In the genomic region with DNA sequence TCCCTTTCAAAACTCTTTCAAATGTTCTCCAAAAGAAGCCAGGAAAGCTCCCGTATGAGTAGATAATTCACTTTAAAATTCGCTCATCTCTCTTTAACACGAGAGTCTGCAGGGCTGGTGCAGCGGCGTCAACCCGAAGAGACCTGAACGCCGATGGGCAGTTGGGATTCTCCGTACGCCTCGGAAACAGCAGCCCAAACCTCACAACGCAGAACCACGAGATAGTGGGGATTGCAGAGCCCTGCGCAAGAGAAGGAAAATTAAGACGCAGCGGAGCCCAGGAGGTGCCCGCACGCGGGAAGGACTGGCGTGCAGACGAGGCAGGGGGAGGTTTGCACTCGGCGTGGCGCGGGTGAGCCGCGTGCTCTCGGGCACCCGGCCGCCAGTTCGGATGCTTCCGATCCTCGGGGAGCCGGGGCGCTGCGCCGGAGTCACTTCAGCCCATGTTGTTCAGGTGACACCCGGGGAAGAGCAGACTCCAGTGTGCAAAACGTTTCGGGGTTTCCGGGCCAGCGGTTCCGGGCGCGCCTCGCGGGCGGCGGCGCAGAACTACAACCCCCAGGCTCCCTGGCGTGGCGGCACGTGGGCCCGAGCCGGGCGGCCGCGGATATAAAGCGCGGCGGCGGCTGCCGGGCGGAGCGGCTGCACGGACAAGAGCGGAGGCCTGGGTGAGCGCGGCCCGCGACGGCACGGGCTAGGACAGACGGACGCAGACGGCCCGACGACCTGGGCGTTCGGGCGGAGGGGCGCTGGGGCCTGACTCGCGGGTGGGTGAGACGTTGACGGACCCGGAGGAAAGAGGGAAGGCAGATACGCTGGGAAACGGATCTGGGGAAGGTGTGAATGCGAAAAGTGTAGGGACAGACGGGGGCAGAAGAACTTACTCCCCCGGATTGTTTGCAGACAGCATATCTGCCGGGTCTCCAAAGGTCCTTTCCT, we compare ENCODE assay signal across 1 cellular context.
TF ChIP-seq lines count a peak whose summit lies in the region.

A gene with protein sequence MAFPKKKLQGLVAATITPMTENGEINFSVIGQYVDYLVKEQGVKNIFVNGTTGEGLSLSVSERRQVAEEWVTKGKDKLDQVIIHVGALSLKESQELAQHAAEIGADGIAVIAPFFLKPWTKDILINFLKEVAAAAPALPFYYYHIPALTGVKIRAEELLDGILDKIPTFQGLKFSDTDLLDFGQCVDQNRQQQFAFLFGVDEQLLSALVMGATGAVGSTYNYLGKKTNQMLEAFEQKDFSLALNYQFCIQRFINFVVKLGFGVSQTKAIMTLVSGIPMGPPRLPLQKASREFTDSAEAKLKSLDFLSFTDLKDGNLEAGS (plus strand): TSS at position 636 of the 939 bp plus-strand sequence. CDS start 4,599 bp downstream, outside the sequence.

TF ChIP-seq in HepG2, 621 proteins besides CTCF, POLR2A, EP300 and RAD21 (continued from another document and continues in another):
- TF ChIP-seq, protein P1, sequence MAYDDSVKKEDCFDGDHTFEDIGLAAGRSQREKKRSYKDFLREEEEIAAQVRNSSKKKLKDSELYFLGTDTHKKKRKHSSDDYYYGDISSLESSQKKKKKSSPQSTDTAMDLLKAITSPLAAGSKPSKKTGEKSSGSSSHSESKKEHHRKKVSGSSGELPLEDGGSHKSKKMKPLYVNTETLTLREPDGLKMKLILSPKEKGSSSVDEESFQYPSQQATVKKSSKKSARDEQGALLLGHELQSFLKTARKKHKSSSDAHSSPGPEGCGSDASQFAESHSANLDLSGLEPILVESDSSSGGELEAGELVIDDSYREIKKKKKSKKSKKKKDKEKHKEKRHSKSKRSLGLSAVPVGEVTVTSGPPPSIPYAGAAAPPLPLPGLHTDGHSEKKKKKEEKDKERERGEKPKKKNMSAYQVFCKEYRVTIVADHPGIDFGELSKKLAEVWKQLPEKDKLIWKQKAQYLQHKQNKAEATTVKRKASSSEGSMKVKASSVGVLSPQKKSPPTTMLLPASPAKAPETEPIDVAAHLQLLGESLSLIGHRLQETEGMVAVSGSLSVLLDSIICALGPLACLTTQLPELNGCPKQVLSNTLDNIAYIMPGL (CRISPR knock-in tag; IDR thresholded peaks at IDR 0.05; ENCODE audit: borderline replicate concordance in 1 of 2, low read depth in 1 of 2): no peak
- TF ChIP-seq, protein P2, sequence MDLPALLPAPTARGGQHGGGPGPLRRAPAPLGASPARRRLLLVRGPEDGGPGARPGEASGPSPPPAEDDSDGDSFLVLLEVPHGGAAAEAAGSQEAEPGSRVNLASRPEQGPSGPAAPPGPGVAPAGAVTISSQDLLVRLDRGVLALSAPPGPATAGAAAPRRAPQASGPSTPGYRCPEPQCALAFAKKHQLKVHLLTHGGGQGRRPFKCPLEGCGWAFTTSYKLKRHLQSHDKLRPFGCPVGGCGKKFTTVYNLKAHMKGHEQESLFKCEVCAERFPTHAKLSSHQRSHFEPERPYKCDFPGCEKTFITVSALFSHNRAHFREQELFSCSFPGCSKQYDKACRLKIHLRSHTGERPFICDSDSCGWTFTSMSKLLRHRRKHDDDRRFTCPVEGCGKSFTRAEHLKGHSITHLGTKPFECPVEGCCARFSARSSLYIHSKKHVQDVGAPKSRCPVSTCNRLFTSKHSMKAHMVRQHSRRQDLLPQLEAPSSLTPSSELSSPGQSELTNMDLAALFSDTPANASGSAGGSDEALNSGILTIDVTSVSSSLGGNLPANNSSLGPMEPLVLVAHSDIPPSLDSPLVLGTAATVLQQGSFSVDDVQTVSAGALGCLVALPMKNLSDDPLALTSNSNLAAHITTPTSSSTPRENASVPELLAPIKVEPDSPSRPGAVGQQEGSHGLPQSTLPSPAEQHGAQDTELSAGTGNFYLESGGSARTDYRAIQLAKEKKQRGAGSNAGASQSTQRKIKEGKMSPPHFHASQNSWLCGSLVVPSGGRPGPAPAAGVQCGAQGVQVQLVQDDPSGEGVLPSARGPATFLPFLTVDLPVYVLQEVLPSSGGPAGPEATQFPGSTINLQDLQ (CRISPR knock-in tag; IDR thresholded peaks at IDR 0.05): 0 out of 2 replicates have a peak, but pooled peaks have one; percentile 52
- TF ChIP-seq CC2D1A (CRISPR knock-in tag; IDR thresholded peaks at IDR 0.05): no peak
- no peak for TF ChIP-seq ZNF773 (CRISPR knock-in tag; IDR thresholded peaks at IDR 0.05; ENCODE audit: borderline replicate concordance)
- TF ChIP-seq PAX8 (CRISPR knock-in tag; IDR thresholded peaks at IDR 0.05; ENCODE audit: borderline replicate concordance): no peak
- TF ChIP-seq TAF1 (CRISPR knock-in tag; IDR thresholded peaks at IDR 0.05): no peak
- TF ChIP-seq ZSCAN22 (CRISPR knock-in tag; IDR thresholded peaks at IDR 0.05): no peak
- peak; percentile 48; the same call in 1 of the 2 replicates for TF ChIP-seq SALL1 (CRISPR knock-in tag; IDR thresholded peaks at IDR 0.05)
- no peak for TF ChIP-seq ZNF614 (CRISPR knock-in tag; IDR thresholded peaks at IDR 0.05; ENCODE audit: borderline replicate concordance)
- TF ChIP-seq EEA1 (CRISPR knock-in tag; IDR thresholded peaks at IDR 0.05; ENCODE audit: borderline replicate concordance): no peak
- TF ChIP-seq ZNF589 (CRISPR knock-in tag; conservative IDR thresholded peaks at IDR 0.05): no peak
- no peak for TF ChIP-seq PHF20 (CRISPR knock-in tag; IDR thresholded peaks at IDR 0.05)
- TF ChIP-seq, protein P3, sequence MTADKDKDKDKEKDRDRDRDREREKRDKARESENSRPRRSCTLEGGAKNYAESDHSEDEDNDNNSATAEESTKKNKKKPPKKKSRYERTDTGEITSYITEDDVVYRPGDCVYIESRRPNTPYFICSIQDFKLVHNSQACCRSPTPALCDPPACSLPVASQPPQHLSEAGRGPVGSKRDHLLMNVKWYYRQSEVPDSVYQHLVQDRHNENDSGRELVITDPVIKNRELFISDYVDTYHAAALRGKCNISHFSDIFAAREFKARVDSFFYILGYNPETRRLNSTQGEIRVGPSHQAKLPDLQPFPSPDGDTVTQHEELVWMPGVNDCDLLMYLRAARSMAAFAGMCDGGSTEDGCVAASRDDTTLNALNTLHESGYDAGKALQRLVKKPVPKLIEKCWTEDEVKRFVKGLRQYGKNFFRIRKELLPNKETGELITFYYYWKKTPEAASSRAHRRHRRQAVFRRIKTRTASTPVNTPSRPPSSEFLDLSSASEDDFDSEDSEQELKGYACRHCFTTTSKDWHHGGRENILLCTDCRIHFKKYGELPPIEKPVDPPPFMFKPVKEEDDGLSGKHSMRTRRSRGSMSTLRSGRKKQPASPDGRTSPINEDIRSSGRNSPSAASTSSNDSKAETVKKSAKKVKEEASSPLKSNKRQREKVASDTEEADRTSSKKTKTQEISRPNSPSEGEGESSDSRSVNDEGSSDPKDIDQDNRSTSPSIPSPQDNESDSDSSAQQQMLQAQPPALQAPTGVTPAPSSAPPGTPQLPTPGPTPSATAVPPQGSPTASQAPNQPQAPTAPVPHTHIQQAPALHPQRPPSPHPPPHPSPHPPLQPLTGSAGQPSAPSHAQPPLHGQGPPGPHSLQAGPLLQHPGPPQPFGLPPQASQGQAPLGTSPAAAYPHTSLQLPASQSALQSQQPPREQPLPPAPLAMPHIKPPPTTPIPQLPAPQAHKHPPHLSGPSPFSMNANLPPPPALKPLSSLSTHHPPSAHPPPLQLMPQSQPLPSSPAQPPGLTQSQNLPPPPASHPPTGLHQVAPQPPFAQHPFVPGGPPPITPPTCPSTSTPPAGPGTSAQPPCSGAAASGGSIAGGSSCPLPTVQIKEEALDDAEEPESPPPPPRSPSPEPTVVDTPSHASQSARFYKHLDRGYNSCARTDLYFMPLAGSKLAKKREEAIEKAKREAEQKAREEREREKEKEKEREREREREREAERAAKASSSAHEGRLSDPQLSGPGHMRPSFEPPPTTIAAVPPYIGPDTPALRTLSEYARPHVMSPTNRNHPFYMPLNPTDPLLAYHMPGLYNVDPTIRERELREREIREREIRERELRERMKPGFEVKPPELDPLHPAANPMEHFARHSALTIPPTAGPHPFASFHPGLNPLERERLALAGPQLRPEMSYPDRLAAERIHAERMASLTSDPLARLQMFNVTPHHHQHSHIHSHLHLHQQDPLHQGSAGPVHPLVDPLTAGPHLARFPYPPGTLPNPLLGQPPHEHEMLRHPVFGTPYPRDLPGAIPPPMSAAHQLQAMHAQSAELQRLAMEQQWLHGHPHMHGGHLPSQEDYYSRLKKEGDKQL (CRISPR knock-in tag; IDR thresholded peaks at IDR 0.05; ENCODE audit: low read depth): no peak
- no peak for TF ChIP-seq ZNF792 (CRISPR knock-in tag; IDR thresholded peaks at IDR 0.05)
- TF ChIP-seq HNRNPK (IDR thresholded peaks at IDR 0.05; ENCODE audit: low read depth, low read length, poor library complexity, severe bottlenecking): no peak
- no peak for TF ChIP-seq MED8 (CRISPR knock-in tag; IDR thresholded peaks at IDR 0.05; ENCODE audit: insufficient replicate concordance)
- TF ChIP-seq, protein P4, sequence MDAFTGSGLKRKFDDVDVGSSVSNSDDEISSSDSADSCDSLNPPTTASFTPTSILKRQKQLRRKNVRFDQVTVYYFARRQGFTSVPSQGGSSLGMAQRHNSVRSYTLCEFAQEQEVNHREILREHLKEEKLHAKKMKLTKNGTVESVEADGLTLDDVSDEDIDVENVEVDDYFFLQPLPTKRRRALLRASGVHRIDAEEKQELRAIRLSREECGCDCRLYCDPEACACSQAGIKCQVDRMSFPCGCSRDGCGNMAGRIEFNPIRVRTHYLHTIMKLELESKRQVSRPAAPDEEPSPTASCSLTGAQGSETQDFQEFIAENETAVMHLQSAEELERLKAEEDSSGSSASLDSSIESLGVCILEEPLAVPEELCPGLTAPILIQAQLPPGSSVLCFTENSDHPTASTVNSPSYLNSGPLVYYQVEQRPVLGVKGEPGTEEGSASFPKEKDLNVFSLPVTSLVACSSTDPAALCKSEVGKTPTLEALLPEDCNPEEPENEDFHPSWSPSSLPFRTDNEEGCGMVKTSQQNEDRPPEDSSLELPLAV (CRISPR knock-in tag; conservative IDR thresholded peaks at IDR 0.05; ENCODE audit: low read depth): no peak
- TF ChIP-seq U2AF1 (optimal IDR thresholded peaks at IDR 0.05; ENCODE audit: low read depth, low read length): peak; percentile 43
- TF ChIP-seq, protein P5, sequence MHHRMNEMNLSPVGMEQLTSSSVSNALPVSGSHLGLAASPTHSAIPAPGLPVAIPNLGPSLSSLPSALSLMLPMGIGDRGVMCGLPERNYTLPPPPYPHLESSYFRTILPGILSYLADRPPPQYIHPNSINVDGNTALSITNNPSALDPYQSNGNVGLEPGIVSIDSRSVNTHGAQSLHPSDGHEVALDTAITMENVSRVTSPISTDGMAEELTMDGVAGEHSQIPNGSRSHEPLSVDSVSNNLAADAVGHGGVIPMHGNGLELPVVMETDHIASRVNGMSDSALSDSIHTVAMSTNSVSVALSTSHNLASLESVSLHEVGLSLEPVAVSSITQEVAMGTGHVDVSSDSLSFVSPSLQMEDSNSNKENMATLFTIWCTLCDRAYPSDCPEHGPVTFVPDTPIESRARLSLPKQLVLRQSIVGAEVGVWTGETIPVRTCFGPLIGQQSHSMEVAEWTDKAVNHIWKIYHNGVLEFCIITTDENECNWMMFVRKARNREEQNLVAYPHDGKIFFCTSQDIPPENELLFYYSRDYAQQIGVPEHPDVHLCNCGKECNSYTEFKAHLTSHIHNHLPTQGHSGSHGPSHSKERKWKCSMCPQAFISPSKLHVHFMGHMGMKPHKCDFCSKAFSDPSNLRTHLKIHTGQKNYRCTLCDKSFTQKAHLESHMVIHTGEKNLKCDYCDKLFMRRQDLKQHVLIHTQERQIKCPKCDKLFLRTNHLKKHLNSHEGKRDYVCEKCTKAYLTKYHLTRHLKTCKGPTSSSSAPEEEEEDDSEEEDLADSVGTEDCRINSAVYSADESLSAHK (CRISPR knock-in tag; IDR thresholded peaks at IDR 0.05; ENCODE audit: borderline replicate concordance): no peak
- TF ChIP-seq NR2F1 (CRISPR knock-in tag; IDR thresholded peaks at IDR 0.05): no peak
- TF ChIP-seq RARG (CRISPR knock-in tag; IDR thresholded peaks at IDR 0.05; ENCODE audit: low read depth): no peak
- peak; percentile 56; the same call in 1 of the 2 replicates for TF ChIP-seq ZNF225 (CRISPR knock-in tag; IDR thresholded peaks at IDR 0.05)
- peak; percentile 97 for TF ChIP-seq ZNF777 (CRISPR knock-in tag; IDR thresholded peaks at IDR 0.05)
- TF ChIP-seq ZFP1 (CRISPR knock-in tag; IDR thresholded peaks at IDR 0.05): no peak
- TF ChIP-seq ZNF256 (CRISPR knock-in tag; conservative IDR thresholded peaks at IDR 0.05): no peak
- TF ChIP-seq, protein P6, sequence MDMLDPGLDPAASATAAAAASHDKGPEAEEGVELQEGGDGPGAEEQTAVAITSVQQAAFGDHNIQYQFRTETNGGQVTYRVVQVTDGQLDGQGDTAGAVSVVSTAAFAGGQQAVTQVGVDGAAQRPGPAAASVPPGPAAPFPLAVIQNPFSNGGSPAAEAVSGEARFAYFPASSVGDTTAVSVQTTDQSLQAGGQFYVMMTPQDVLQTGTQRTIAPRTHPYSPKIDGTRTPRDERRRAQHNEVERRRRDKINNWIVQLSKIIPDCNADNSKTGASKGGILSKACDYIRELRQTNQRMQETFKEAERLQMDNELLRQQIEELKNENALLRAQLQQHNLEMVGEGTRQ (IDR thresholded peaks at IDR 0.05; ENCODE audit: low read depth, low read length): peak; percentile 66; the same call in 1 of the 2 replicates
- TF ChIP-seq, protein P6 (CRISPR knock-in tag; IDR thresholded peaks at IDR 0.05; ENCODE audit: borderline replicate concordance): peak; percentile 75; the same call in 1 of the 2 replicates
- no peak for TF ChIP-seq ZNF121 (CRISPR knock-in tag; IDR thresholded peaks at IDR 0.05)
- no peak for TF ChIP-seq PLRG1 (conservative IDR thresholded peaks at IDR 0.05)
- TF ChIP-seq BCL6 (CRISPR knock-in tag; IDR thresholded peaks at IDR 0.05): 0 out of 2 replicates have a peak, but pooled peaks have one; percentile 27
- TF ChIP-seq, protein P7, sequence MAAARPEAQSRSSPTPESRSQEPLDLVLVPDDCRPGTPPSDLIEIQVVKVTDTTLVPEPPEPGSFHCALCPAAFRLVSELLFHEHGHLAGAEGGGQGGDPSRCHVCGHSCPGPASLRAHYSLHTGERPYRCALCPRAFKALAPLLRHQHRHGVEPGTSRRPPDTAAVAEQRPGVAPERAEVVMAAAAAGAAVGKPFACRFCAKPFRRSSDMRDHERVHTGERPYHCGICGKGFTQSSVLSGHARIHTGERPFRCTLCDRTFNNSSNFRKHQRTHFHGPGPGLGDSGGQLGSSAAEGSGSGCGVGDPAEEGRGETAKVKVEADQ (CRISPR knock-in tag; IDR thresholded peaks at IDR 0.05; ENCODE audit: borderline replicate concordance): peak; percentile 58; the same call in 1 of the 2 replicates
- TF ChIP-seq, protein P8, sequence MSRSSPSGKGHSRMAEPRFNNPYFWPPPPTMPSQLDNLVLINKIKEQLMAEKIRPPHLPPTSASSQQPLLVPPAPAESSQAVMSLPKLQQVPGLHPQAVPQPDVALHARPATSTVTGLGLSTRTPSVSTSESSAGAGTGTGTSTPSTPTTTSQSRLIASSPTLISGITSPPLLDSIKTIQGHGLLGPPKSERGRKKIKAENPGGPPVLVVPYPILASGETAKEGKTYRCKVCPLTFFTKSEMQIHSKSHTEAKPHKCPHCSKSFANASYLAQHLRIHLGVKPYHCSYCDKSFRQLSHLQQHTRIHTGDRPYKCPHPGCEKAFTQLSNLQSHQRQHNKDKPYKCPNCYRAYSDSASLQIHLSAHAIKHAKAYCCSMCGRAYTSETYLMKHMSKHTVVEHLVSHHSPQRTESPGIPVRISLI (CRISPR knock-in tag; IDR thresholded peaks at IDR 0.05; ENCODE audit: borderline replicate concordance): no peak
- TF ChIP-seq SRF (IDR thresholded peaks at IDR 0.05; ENCODE audit: low read depth, low read length): no peak
- TF ChIP-seq NKX3-1 (CRISPR knock-in tag; IDR thresholded peaks at IDR 0.05): peak; percentile 53; the same call in 1 of the 2 replicates
- no peak for TF ChIP-seq ATRX (CRISPR knock-in tag; IDR thresholded peaks at IDR 0.05; ENCODE audit: borderline replicate concordance)
- no peak for TF ChIP-seq ZNF337 (CRISPR knock-in tag; IDR thresholded peaks at IDR 0.05; ENCODE audit: borderline replicate concordance, low read depth)
